8 cellular contexts compared by ENCODE assay signal in the genomic region with DNA sequence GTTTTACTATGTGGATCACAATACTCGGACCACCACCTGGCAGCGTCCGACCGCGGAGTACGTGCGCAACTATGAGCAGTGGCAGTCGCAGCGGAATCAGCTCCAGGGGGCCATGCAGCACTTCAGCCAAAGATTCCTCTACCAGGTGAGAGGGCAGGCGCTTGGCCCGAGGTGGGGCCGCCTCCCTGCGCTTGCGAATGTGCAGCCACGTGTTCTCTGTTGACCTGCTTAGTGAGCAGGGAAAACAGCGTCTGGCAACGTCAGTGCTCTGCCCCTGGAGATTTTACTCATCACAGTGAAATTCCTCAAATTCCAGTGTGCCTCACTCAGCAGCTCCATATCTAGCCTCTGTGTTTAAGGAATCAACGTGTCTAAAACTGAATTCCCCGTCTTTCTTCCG. TPM values are rescaled to one million over a fixed set of nuclear protein-coding genes. Genes with fewer than 3 reads are reported as not detected.
DNase-seq lines count a peak whose midpoint lies in the region; ATAC-seq and TF ChIP-seq lines count a peak whose summit lies in the region.

No MANE protein-coding gene starts in this region.

- no peak for TF ChIP-seq CTCF in WI38 (IDR thresholded peaks at IDR 0.05; ENCODE audit: low read depth, low read length)
- TF ChIP-seq CTCF in prostate gland (IDR thresholded peaks at IDR 0.05), result no peak
- no peak for TF ChIP-seq CTCF in glutamatergic neuron (IDR thresholded peaks at IDR 0.05; ENCODE audit: partially characterized antibody, unreplicated experiment)

- no peak overlapping the region for H3K27ac ChIP-seq in prostate gland

- H3K4me1 ChIP-seq in prostate gland (replicated peaks), result no peaks in the 10 kb centered on the region

- H3K27me3 ChIP-seq in prostate gland (replicated peaks; ENCODE audit: insufficient read depth), result no peaks in the 10 kb centered on the region

- peaks cover 6% of the 10 kb centered on the region for H3K9me3 Mint-ChIP-seq in glutamatergic neuron (ENCODE audit: unreplicated experiment)

- H3K27me3 Mint-ChIP-seq in glutamatergic neuron (ENCODE audit: unreplicated experiment), result peaks cover 2% of the 10 kb centered on the region

- no peak overlapping the region for H3K27ac Mint-ChIP-seq in glutamatergic neuron (ENCODE audit: unreplicated experiment)

- H3K36me3 ChIP-seq in prostate gland, result no peaks in the 10 kb centered on the region

- H3K36me3 Mint-ChIP-seq in glutamatergic neuron (ENCODE audit: unreplicated experiment), result no peaks in the 10 kb centered on the region

- WGBS in prostate gland, result 52% methylated on average over 20 of the region's 20 CpGs

- no peak overlapping the region for H3K4me3 Mint-ChIP-seq in glutamatergic neuron (ENCODE audit: unreplicated experiment)

- peak; percentile 48 for ATAC-seq in Right ventricle myocardium superior (ENCODE audit: poor library complexity)

- H3K9me3 ChIP-seq in prostate gland, result no peaks in the 10 kb centered on the region

- no peak for TF ChIP-seq POLR2A in prostate gland (IDR thresholded peaks at IDR 0.05)

- DNase-seq in ELF-1 (ENCODE audit: low read depth, low spot score) (peak; percentile 96), Right ventricle myocardium superior (no peak), pulmonary artery endothelial cell (ENCODE audit: low read depth, low spot score) (peak; percentile 35), KG1 (lab: John Stamatoyannopoulos, UW) (no peak), prostate gland (ENCODE audit: low spot score) (no peak), glutamatergic neuron (no peak), NCI-H2081 (lab: John Stamatoyannopoulos, UW) (no peak)

- peaks cover 7% of the 10 kb centered on the region for H3K4me1 Mint-ChIP-seq in glutamatergic neuron (ENCODE audit: low read depth, unreplicated experiment)

- intact Hi-C loops in Right ventricle myocardium superior (cut with DNase I) (no loop called here), prostate gland (cut with DNase I) (no loop called here)

- H3K4me3 ChIP-seq in WI38 (ENCODE audit: low read depth, low read length), result peak overlapping the region; percentile 51
- no peak overlapping the region for H3K4me3 ChIP-seq in prostate gland

RNA-seq across cellular contexts. Expression of gene CLEC18A, which starts 33.4 kb away (rescaled TPM):
- 0.24 TPM for total RNA-seq in Right ventricle myocardium superior
- total RNA-seq in pulmonary artery endothelial cell, result 0.13 and 0.53 TPM in 2 replicates
- total RNA-seq in prostate gland, result 1 to 10 TPM; 1.5 to 8.0 TPM
- total RNA-seq in glutamatergic neuron (ENCODE audit: unreplicated experiment), result 2.5 TPM

Comparison
In these comparisons a context has a peak if more than half of its experiments do, and no peak if none do; other contexts are left out.
1. DNase-seq: peak in ELF-1 (single experiment) and pulmonary artery endothelial cell (single experiment); none in Right ventricle myocardium superior (single experiment), KG1 (single experiment), prostate gland (single experiment), glutamatergic neuron (single experiment) and NCI-H2081 (0 of 2).